Comparison of ENCODE assay signal across 16 cellular contexts in the genomic region with DNA sequence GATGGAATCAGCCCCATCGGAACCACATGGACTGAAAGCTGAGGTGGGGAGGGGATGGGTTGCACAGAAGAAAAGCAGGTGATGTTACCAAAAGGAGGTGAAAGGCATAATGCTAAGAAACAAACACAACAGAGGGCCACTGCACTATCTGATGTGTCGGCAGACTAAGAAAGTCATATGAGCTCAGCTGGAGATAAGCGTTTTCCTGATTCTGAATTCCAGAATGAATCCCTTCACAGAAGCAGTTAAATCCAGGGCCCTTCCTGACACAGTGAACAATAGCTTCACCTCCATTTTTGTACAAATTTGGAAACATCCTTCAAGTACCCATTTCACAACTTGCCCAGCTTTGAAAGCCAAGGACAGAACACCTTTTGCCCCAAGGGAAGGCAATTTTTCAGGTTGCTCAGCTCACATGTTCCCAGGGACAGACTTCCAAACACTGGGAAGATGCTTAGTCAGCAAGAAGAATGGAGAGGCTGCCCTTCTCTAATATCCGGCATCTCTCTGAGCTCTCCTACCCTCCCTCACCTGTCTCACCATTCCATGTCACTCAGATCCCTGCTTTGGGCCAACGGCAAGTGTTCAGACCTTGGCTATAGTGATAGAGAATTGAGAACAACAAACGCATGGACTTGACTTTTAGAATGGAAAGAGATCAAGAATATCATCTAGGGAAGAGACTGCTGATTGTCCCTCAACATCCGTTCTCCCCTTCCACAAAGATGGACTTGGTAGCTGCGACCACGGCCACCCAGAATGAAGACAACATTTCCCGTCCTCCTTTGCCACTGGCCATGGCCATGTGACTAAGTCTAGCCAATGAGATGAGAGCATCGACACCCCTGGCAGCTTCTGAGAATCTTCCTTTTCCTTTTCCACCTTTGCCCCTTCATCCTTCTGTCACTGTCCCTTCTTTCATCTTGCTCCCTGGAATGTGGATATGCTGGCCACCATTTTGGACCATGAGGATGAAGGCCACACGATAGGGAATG.
DNase-seq lines count a peak whose midpoint lies in the region; ATAC-seq and TF ChIP-seq lines count a peak whose summit lies in the region.
"Had no signal": no experiment of that assay in that cellular context is flagged by ENCODE, and none has a peak within 500 bp of the region (broad histone marks: within the 10 kb centered on the region; RNA-seq: fewer than 3 reads in every experiment).

No MANE protein-coding gene starts in this region.

- H3K4me1 ChIP-seq in Panc1 (ENCODE audit: control insufficient read depth, insufficient read depth, low read length) (peaks cover 48% of the 10 kb centered on the region), colonic mucosa (peaks cover 17% of the 10 kb centered on the region), mesodermal cell (ENCODE audit: control insufficient read depth, insufficient read depth, low read length, poor library complexity, severe bottlenecking) (peaks cover 68% of the 10 kb centered on the region), suprapubic skin (peaks cover 57% of the 10 kb centered on the region)

- H3K27ac ChIP-seq in Panc1 (ENCODE audit: low read length) (peak overlapping the region; percentile 57), colonic mucosa (peak overlapping the region; percentile 26), mesodermal cell (ENCODE audit: low read depth, low read length, severe bottlenecking) (peak overlapping the region; percentile 76), suprapubic skin (peak overlapping the region; percentile 20)

- H3K27me3 ChIP-seq in Panc1 (ENCODE audit: control insufficient read depth, insufficient read depth, low read length) (no peaks in the 10 kb centered on the region), colonic mucosa (no peaks in the 10 kb centered on the region), suprapubic skin (no peaks in the 10 kb centered on the region)

- no peak for ATAC-seq in Panc1
- no peak for ATAC-seq in GM19395 (IDR thresholded peaks at IDR 0.05; ENCODE audit: unreplicated experiment)
- no peak for ATAC-seq in GM21526 (IDR thresholded peaks at IDR 0.05; ENCODE audit: low FRiP score, unreplicated experiment)
- ATAC-seq: sciatic nerve had no signal

- H3K4me3 ChIP-seq in Panc1 (ENCODE audit: low read depth in 2 of 2, low read length in 2 of 2) (no peak overlapping the region), colonic mucosa (no peak overlapping the region), mesodermal cell (ENCODE audit: extremely low read depth, insufficient read depth, low read length, poor library complexity, severe bottlenecking) (no peak overlapping the region), suprapubic skin (no peak overlapping the region)
- H3K4me3 ChIP-seq: HAP-1 had no signal

- no peak for TF ChIP-seq CTCF in Panc1 (IDR thresholded peaks at IDR 0.05)
- no peak for TF ChIP-seq CTCF in colonic mucosa (IDR thresholded peaks at IDR 0.05)
- TF ChIP-seq CTCF in suprapubic skin (IDR thresholded peaks at IDR 0.05) = no peak

- H3K36me3 ChIP-seq in Panc1 (ENCODE audit: control insufficient read depth, insufficient read depth, low read length) (no peaks in the 10 kb centered on the region), colonic mucosa (no peaks in the 10 kb centered on the region), mesodermal cell (ENCODE audit: control insufficient read depth, insufficient read depth, low read length) (no peaks in the 10 kb centered on the region), suprapubic skin (no peaks in the 10 kb centered on the region)
- H3K36me3 ChIP-seq: HAP-1 had no signal

- WGBS in mesodermal cell (ENCODE audit: insufficient coverage in 2 of 2), 2 experiments = 89 to 93% methylated on average over 9 of the region's 12 CpGs
- WGBS in suprapubic skin = 85% methylated on average over 12 of the region's 12 CpGs

- TF ChIP-seq EP300 in suprapubic skin (IDR thresholded peaks at IDR 0.05) = no peak

- H3K9me3 ChIP-seq in Panc1 (ENCODE audit: control insufficient read depth, insufficient read depth, low read depth, low read length) = peaks cover 3% of the 10 kb centered on the region; the same call in 1 of the 2 replicates
- H3K9me3 ChIP-seq in colonic mucosa = no peaks in the 10 kb centered on the region
- peaks cover 11% of the 10 kb centered on the region for H3K9me3 ChIP-seq in mesodermal cell (ENCODE audit: control insufficient read depth, low read length)
- no peaks in the 10 kb centered on the region for H3K9me3 ChIP-seq in suprapubic skin
- H3K9me3 ChIP-seq: HAP-1 had no signal

- intact Hi-C loops in Panc1 (cut with micrococcal nuclease; ENCODE audit: unreplicated experiment) (loop anchor here (5.0 kb wide), 1 partner anchor 40 kb away; no protein-coding TSS in a partner anchor), colonic mucosa (cut with DNase I) (loop anchor here (5.0 kb wide), 1 partner anchor 40 kb away; no protein-coding TSS in a partner anchor)

- in situ Hi-C loops in Panc1 (cut with HindIII; ENCODE audit: low pct_unique_long_range_greater_than_20kb, low sequenced_read_pairs) = no loop called here

- DNase-seq in Panc1 (ENCODE audit: low read depth, low spot score) = no peak
- no peak for DNase-seq in colonic mucosa
- no peak for DNase-seq in suprapubic skin (ENCODE audit: low spot score in 2 of 2)
- no peak for DNase-seq in GM19240 (ENCODE audit: insufficient read length, low spot score)
- DNase-seq in AG08395 (ENCODE audit: low spot score) = no peak
- DNase-seq: activated CD4-positive, CD25-positive, alpha-beta regulatory T cell; activated naive CD4-positive, alpha-beta T cell treated with anti-CD3 and anti-CD28 coated beads, Interleukin-2, amount 50 U/mL, for 16 hours; CD4-positive, alpha-beta memory T cell; cerebellar nuclear complex; erythroblast; NCI-H2227 treated with DMSO at 0.1 percent for 48 hours had no signal

- H3K9ac ChIP-seq in colonic mucosa (ENCODE audit: low read depth in 2 of 2, low read length in 2 of 2) = peak overlapping the region in 1 of 2 donors; percentile 26

- no peak for TF ChIP-seq POLR2A in suprapubic skin (IDR thresholded peaks at IDR 0.05)

- CTCF ChIA-PET in Panc1 (lab: Charles Lee) = interaction anchor here (0.9 kb wide), 1 partner anchor 351 kb away, joined by 3 read pairs; no protein-coding TSS in a partner anchor

- POLR2A ChIA-PET in Panc1 (lab: Charles Lee) = no interaction called here

- no TSS peak for BruUV-seq in Panc1 (replicated peaks; lab: Mats Ljungman, UMichigan)

Comparison
In these comparisons a context has a peak if more than half of its experiments do, and no peak if none do; other contexts are left out.
1. H3K27ac ChIP-seq: peak in every context shown above with its lines; median percentile 76 in mesodermal cell; 57 in Panc1; 26 in colonic mucosa; 20 in suprapubic skin.